Comparison of ENCODE assay signal across 8 cellular contexts in the genomic region with DNA sequence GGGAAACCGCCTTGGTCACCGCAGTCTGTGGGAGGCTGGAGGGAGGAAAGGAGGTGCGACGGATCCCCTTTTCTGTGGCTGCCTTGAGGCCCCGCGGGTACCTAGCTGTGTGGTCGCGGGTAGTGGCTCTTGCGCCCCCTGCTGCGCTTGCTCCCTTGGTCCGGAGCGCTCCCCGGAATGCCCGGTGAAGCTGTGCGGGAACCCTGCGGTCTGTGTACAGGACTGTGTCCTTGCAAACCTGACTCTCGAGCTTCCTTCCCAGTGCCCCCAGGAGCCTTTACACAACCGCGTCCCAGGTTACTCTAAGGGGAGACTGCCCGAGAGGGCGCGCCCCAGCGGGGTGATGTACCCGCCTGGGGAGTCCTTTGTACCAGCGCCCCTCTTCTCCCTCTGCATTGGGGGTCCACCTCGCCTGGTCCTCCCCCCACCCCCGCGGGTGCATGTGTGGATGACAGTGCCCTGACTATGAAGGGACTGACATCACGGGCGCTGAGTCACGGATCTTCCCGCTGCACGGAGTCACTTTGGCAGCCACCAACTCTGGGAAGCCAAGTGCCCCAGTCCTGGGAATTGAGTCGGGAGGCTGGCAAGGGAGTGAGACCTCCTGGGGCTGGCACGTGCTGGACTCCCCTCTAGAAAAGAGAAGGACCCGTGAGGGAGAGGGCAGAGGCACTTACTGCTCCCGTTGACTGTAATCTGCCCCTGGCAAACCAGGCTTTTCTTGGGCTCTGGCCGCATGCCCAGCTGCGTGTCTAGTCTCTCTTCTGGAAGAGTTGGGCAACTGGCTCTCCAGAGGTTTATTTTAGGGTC. TPM values are rescaled to one million over a fixed set of nuclear protein-coding genes. Genes with fewer than 3 reads are reported as not detected.
DNase-seq lines count a peak whose midpoint lies in the region; ATAC-seq, FAIRE-seq and TF ChIP-seq lines count a peak whose summit lies in the region.

No MANE protein-coding gene starts in this region.

- POLR2A ChIA-PET in HepG2 (lab: Yijun Ruan, JAX) = interaction anchor here (0.5 to 8.9 kb wide), 7 partner anchors 12 to 53 kb away, joined by 3 to 146 read pairs (median 4); no protein-coding TSS in a partner anchor

- peak overlapping the region; percentile 70 for H3K9ac ChIP-seq in HUES6 (ENCODE audit: low read length)
- peak overlapping the region; percentile 87 to 94 for H3K9ac ChIP-seq in colonic mucosa (ENCODE audit: low read depth in 2 of 2, low read length in 2 of 2)
- peak overlapping the region; percentile 81 for H3K9ac ChIP-seq in HepG2 (ENCODE audit: insufficient read depth, low read depth, low read length)

- H3K79me2 ChIP-seq in HepG2 (ENCODE audit: insufficient read depth, low read length) = no peaks in the 10 kb centered on the region

- TF ChIP-seq CTCF in WI38 (IDR thresholded peaks at IDR 0.05; ENCODE audit: low read depth, low read length) (peak; percentile 46), colonic mucosa (IDR thresholded peaks at IDR 0.05) (no peak), HepG2 (CRISPR knock-in tag; IDR thresholded peaks at IDR 0.05) (peak; percentile 88)

- 0% methylated on average over 5 of the region's 39 CpGs for WGBS in HepG2 (ENCODE audit: low lambda C conversion rate)

- peak; percentile 74 for DNase-seq in SIG-M5 treated with dmso at 0.1 percent for 504 hours (lab: John Stamatoyannopoulos, UW; ENCODE audit: unreplicated experiment)
- no peak for DNase-seq in SIG-M5 (lab: John Stamatoyannopoulos, UW)
- peak; percentile 75 for DNase-seq in colonic mucosa
- peak; percentile 44 for DNase-seq in HepG2 (ENCODE audit: low spot score)
- DNase-seq in stimulated activated CD4-positive, alpha-beta T cell treated with anti-CD3 and anti-CD28 coated beads, Interleukin-4, amount 100 ng/mL, for 24 hours = peak; percentile 79
- no peak for DNase-seq in NCI-H1048 (lab: John Stamatoyannopoulos, UW)

- H3K27ac ChIP-seq in HUES6 (ENCODE audit: low read depth, low read length) = no peak overlapping the region
- H3K27ac ChIP-seq in colonic mucosa = peak overlapping the region; percentile 92
- peak overlapping the region; percentile 62 for H3K27ac ChIP-seq in HepG2 (ENCODE audit: extremely low read length, insufficient read depth, low read length)

- H3K4me3 ChIP-seq in HUES6 (ENCODE audit: low read depth, low read length) (peak overlapping the region; percentile 78), WI38 (ENCODE audit: low read depth, low read length) (peak overlapping the region; percentile 73), colonic mucosa (peak overlapping the region; percentile 56), HepG2 (replicated peaks in 1 of 3; ENCODE audit: insufficient read depth in 1 of 3, low read depth in 2 of 3, low read length in 3 of 3) (peak overlapping the region; percentile 55 to 89 (median 71))

- peak; percentile 72 for TF ChIP-seq RAD21 in HepG2 (CRISPR knock-in tag; IDR thresholded peaks at IDR 0.05)

- H3K36me3 ChIP-seq in HUES6 (ENCODE audit: control insufficient read depth, insufficient read depth, low read length) (no peaks in the 10 kb centered on the region), colonic mucosa (no peaks in the 10 kb centered on the region), HepG2 (replicated peaks in 1 of 2; ENCODE audit: control insufficient read depth in 1 of 2, insufficient read depth in 2 of 2, low read length in 2 of 2) (no peaks in the 10 kb centered on the region)

- H4K20me1 ChIP-seq in HepG2 (ENCODE audit: insufficient read depth, low read length) = no peaks in the 10 kb centered on the region

- no peak overlapping the region for H2AFZ ChIP-seq in HepG2 (ENCODE audit: low read length)

- no peaks in the 10 kb centered on the region for H3K9me3 ChIP-seq in HUES6 (ENCODE audit: control insufficient read depth, insufficient read depth, low read depth, low read length)
- no peaks in the 10 kb centered on the region for H3K9me3 ChIP-seq in colonic mucosa
- H3K9me3 ChIP-seq in HepG2 (ENCODE audit: low read length) = no peaks in the 10 kb centered on the region

- CTCF ChIA-PET in HepG2 (lab: Yijun Ruan, JAX; ENCODE audit: low intra/inter-chr PET ratio, low total read pairs) = interaction anchor here (2.5 kb wide), 1 partner anchor 37 kb away, joined by 12 read pairs; no protein-coding TSS in a partner anchor

- H3K27me3 ChIP-seq in HUES6 (ENCODE audit: control insufficient read depth, insufficient read depth, low read length) (peaks cover 52% of the 10 kb centered on the region), colonic mucosa (no peaks in the 10 kb centered on the region), HepG2 (ENCODE audit: control insufficient read depth in 1 of 2, insufficient read depth in 2 of 2, low read length in 2 of 2) (peaks cover 0 to 22% of the 10 kb centered on the region in 2 experiments; a peak in 4 of 5 replicates)

- TF ChIP-seq EP300 in HepG2 (IDR thresholded peaks at IDR 0.05; ENCODE audit: low read depth in 2 of 2, low read length in 2 of 2) = no peak
- TF ChIP-seq EP300 in HepG2 (CRISPR knock-in tag; IDR thresholded peaks at IDR 0.05; ENCODE audit: borderline replicate concordance) = no peak

- no TSS peak for BruUV-seq in HepG2 (replicated peaks; lab: Mats Ljungman, UMichigan)

- H3K4me1 ChIP-seq in HUES6 (ENCODE audit: control insufficient read depth, insufficient read depth, low read length) (peaks cover 37% of the 10 kb centered on the region), colonic mucosa (peaks cover 14% of the 10 kb centered on the region), HepG2 (ENCODE audit: insufficient read depth, low read length) (peaks cover 90% of the 10 kb centered on the region)

- in situ Hi-C loops in HepG2 (cut with HindIII; ENCODE audit: extremely low pct_ligation_motif_present, low pct_unique_long_range_greater_than_20kb) = no loop called here

- FAIRE-seq in HepG2 (lab: Jason Lieb, UNC) = no peak

- ATAC-seq in HepG2 = peak; percentile 73

- peak in 1 of 2 experiments; percentile 50; a peak in 2 of 4 replicates for TF ChIP-seq POLR2A in HepG2 (IDR thresholded peaks at IDR 0.05; ENCODE audit: insufficient read depth in 1 of 2, low read depth in 2 of 2, low read length in 2 of 2)

- intact Hi-C loops in colonic mucosa (cut with DNase I) (loop anchor here (5.0 kb wide), 1 partner anchor 71 kb away; no protein-coding TSS in a partner anchor), HepG2 (cut with micrococcal nuclease; ENCODE audit: unreplicated experiment) (loop anchor here (1.0 to 10.0 kb wide), 4 partner anchors 12 to 72 kb away; no protein-coding TSS in a partner anchor)

- peak overlapping the region; percentile 96 for H3K4me2 ChIP-seq in HepG2 (ENCODE audit: low read depth, low read length)

TF ChIP-seq in HepG2, 621 proteins besides CTCF, POLR2A, EP300 and RAD21 (continues in another document):
- peak; percentile 1; the same call in 1 of the 2 replicates for TF ChIP-seq RBFOX2 (IDR thresholded peaks at IDR 0.05; ENCODE audit: low read depth, low read length)
- TF ChIP-seq, protein P1, sequence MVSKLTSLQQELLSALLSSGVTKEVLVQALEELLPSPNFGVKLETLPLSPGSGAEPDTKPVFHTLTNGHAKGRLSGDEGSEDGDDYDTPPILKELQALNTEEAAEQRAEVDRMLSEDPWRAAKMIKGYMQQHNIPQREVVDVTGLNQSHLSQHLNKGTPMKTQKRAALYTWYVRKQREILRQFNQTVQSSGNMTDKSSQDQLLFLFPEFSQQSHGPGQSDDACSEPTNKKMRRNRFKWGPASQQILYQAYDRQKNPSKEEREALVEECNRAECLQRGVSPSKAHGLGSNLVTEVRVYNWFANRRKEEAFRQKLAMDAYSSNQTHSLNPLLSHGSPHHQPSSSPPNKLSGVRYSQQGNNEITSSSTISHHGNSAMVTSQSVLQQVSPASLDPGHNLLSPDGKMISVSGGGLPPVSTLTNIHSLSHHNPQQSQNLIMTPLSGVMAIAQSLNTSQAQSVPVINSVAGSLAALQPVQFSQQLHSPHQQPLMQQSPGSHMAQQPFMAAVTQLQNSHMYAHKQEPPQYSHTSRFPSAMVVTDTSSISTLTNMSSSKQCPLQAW (CRISPR knock-in tag; IDR thresholded peaks at IDR 0.05) = peak; percentile 28; the same call in 1 of the 2 replicates
- TF ChIP-seq SAP130 (CRISPR knock-in tag; IDR thresholded peaks at IDR 0.05; ENCODE audit: low read depth) = peak; percentile 53; the same call in 1 of the 2 replicates

RNA-seq across cellular contexts. Expression of a gene that starts 0.8 kb away (rescaled TPM):
- 10 to 100 TPM; 31.7 to 38.2 TPM for total RNA-seq in colonic mucosa
- 3.5 and 5.0 TPM in 2 replicates for total RNA-seq in HepG2 (2016; rRNA removed; fragmentation: Illumina TruSeq; extraction: Trizol)
- total RNA-seq in HepG2 (2016; cell fraction: cytosol; rRNA removed; fragmentation: Illumina TruSeq; extraction: Trizol; ENCODE audit: low read depth) = 0.71 and 0.91 TPM in 2 replicates
- total RNA-seq in HepG2 (2016; cell fraction: insoluble cytoplasmic fraction; rRNA removed; fragmentation: Illumina TruSeq; extraction: Trizol) = 1.9 and 4.6 TPM in 2 replicates
- total RNA-seq in HepG2 (2016; cell fraction: membrane; rRNA removed; fragmentation: Illumina TruSeq; extraction: Trizol) = 1.2 and 1.3 TPM in 2 replicates
- total RNA-seq in HepG2 (2016; cell fraction: nucleus; rRNA removed; fragmentation: Illumina TruSeq; extraction: Trizol) = 3.7 and 4.0 TPM in 2 replicates
- polyA plus RNA-seq in HepG2 (2011; rRNA removed) = 24.5 and 30.5 TPM in 2 replicates
- 15.2 and 20.2 TPM in 2 replicates for polyA plus RNA-seq in HepG2 (2011; cell fraction: cytosol; rRNA removed)
- 15.9 and 16.7 TPM in 2 replicates for polyA plus RNA-seq in HepG2 (2011; cell fraction: nucleus; rRNA removed)
- polyA plus RNA-seq in HepG2 (2012) = 13.7 and 18.5 TPM in 2 replicates
- 0.28 and 0.32 TPM in 2 replicates for polyA plus RNA-seq in HepG2 (2016; cell fraction: cytosol; fragmentation: Illumina TruSeq; extraction: Trizol; ENCODE audit: low read depth)
- polyA plus RNA-seq in HepG2 (2016; cell fraction: insoluble cytoplasmic fraction; fragmentation: Illumina TruSeq; extraction: Trizol; ENCODE audit: low read depth) = 1.4 and 2.1 TPM in 2 replicates
- polyA plus RNA-seq in HepG2 (2016; cell fraction: membrane; fragmentation: Illumina TruSeq; extraction: Trizol; ENCODE audit: low read depth) = 0.60 and 0.65 TPM in 2 replicates
- polyA plus RNA-seq in HepG2 (2016; cell fraction: nucleus; fragmentation: Illumina TruSeq; extraction: Trizol; ENCODE audit: insufficient read depth, low read depth) = 4.0 and 4.9 TPM in 2 replicates
- 13.3 and 63.4 TPM in 2 replicates for polyA minus RNA-seq in HepG2 (2011; rRNA and poly(A)+ RNA removed; ENCODE audit: low replicate concordance)
- 10.3 and 13.7 TPM in 2 replicates for polyA minus RNA-seq in HepG2 (2011; cell fraction: cytosol; rRNA and poly(A)+ RNA removed)
- 13.4 and 13.8 TPM in 2 replicates for polyA minus RNA-seq in HepG2 (2011; cell fraction: nucleus; rRNA and poly(A)+ RNA removed)

Comparison
In these comparisons a context has a peak if more than half of its experiments do, and no peak if none do; other contexts are left out.
1. DNase-seq: peak in SIG-M5 treated with dmso at 0.1 percent for 504 hours (single experiment), colonic mucosa (single experiment), HepG2 (single experiment) and stimulated activated CD4-positive, alpha-beta T cell treated with anti-CD3 and anti-CD28 coated beads, Interleukin-4, amount 100 ng/mL, for 24 hours (single experiment); none in SIG-M5 (single experiment) and NCI-H1048 (single experiment).
2. Peak in every context shown above with its lines, with median percentiles within 50 percentile points of each other: H3K4me3 ChIP-seq and H3K9ac ChIP-seq.